ENCODE assay signal across 31 cellular contexts in genomic region chr12:66959276-66959675, GRCh38.
"Had no signal": no experiment of that assay in that cellular context is flagged by ENCODE, and none has a peak within 500 bp of the region (broad histone marks: within the 10 kb centered on the region; RNA-seq: fewer than 3 reads in every experiment).

No MANE protein-coding gene starts in this region.

- H3K36me3 Mint-ChIP-seq: activated CD8-positive, alpha-beta memory T cell treated with anti-CD3 and anti-CD28 coated beads, Interleukin-2, amount 10 ng/mL, durations not matched to agents 7 days and 5 days; activated naive CD4-positive, alpha-beta T cell treated with anti-CD3 and anti-CD28 coated beads, Interleukin-2, amount 10 ng/mL, durations not matched to agents 7 days and 5 days had no signal

- DNase-seq: activated B cell treated with CpG ODN at 0.5 μM for 24 hours; activated CD4-positive, alpha-beta T cell treated with anti-CD3 and anti-CD28 coated beads for 48 hours; activated CD4-positive, alpha-beta T cell treated with anti-CD3 and anti-CD28 coated beads, Interleukin-2, amount 50 U/mL, for 1 hour; activated CD4-positive, alpha-beta T cell treated with anti-CD3 and anti-CD28 coated beads, Interleukin-2, amount 50 U/mL, for 48 hours; activated CD8-positive, alpha-beta memory T cell treated with anti-CD3 and anti-CD28 coated beads, Interleukin-2, amount 10 ng/mL, durations not matched to agents 7 days and 5 days; activated CD8-positive, alpha-beta memory T cell treated with anti-CD3 and anti-CD28 coated beads, Interleukin-2, amount 50 U/mL, for 4 hours; activated CD8-positive, alpha-beta T cell treated with anti-CD3 and anti-CD28 coated beads, Interleukin-2, amount 10 ng/mL, durations not matched to agents 7 days and 5 days; activated gamma-delta T cell; activated naive CD4-positive, alpha-beta T cell; activated naive CD4-positive, alpha-beta T cell treated with anti-CD3 and anti-CD28 coated beads, Interleukin-2, amount 10 ng/mL, durations not matched to agents 7 days and 5 days; activated naive CD8-positive, alpha-beta T cell treated with anti-CD3 and anti-CD28 coated beads, Interleukin-2, amount 10 ng/mL, durations not matched to agents 7 days and 5 days; activated T-cell treated with anti-CD3 and anti-CD28 coated beads, Interleukin-2, amount 50 U/mL, for 1 hour; activated T-cell treated with anti-CD3 and anti-CD28 coated beads, Interleukin-2, amount 50 U/mL, for 72 hours; amniotic stem cell; anterior cingulate cortex; brain microvascular endothelial cell; dorsolateral prefrontal cortex; effector memory CD4-positive, alpha-beta T cell; endodermal cell; foreskin fibroblast; head of caudate nucleus; hypothalamus; T1000; WERI-Rb-1 had no signal

- H3K27me3 ChIP-seq: brain microvascular endothelial cell, dorsolateral prefrontal cortex had no signal

- H3K4me3 ChIP-seq: coronary artery, dorsolateral prefrontal cortex had no signal

- ATAC-seq: activated CD4-positive, CD25-positive, alpha-beta regulatory T cell treated with anti-CD3 and anti-CD28 coated beads, Interleukin-2, amount 50 U/mL, for 24 hours; activated CD8-positive, alpha-beta memory T cell treated with anti-CD3 and anti-CD28 coated beads, Interleukin-2, amount 10 ng/mL, durations not matched to agents 7 days and 5 days; activated CD8-positive, alpha-beta T cell treated with anti-CD3 and anti-CD28 coated beads, Interleukin-2, amount 10 ng/mL, durations not matched to agents 7 days and 5 days; activated naive CD4-positive, alpha-beta T cell treated with anti-CD3 and anti-CD28 coated beads, Interleukin-2, amount 50 U/mL, for 72 hours; activated T-cell treated with anti-CD3 and anti-CD28 coated beads, Interleukin-2, amount 50 U/mL, for 72 hours; esophagus mucosa had no signal

- H3K27me3 Mint-ChIP-seq: activated B cell treated with CpG ODN at 0.5 μM for 24 hours; activated CD8-positive, alpha-beta memory T cell treated with anti-CD3 and anti-CD28 coated beads, Interleukin-2, amount 10 ng/mL, durations not matched to agents 7 days and 5 days; activated naive CD8-positive, alpha-beta T cell treated with anti-CD3 and anti-CD28 coated beads, Interleukin-2, amount 10 ng/mL, durations not matched to agents 7 days and 5 days; central memory CD8-positive, alpha-beta T cell; dendritic cell treated with granulocyte-macrophage colony-stimulating factor and Interleukin-4, amounts not matched to agents 40 ng/mL and 50 ng/mL, for 4 days had no signal

- H3K4me1 Mint-ChIP-seq: activated B cell treated with CpG ODN at 0.5 μM for 24 hours had no signal

- H3K27ac Mint-ChIP-seq: activated B cell treated with CpG ODN at 0.5 μM for 24 hours; activated CD8-positive, alpha-beta memory T cell treated with anti-CD3 and anti-CD28 coated beads, Interleukin-2, amount 10 ng/mL, durations not matched to agents 7 days and 5 days; activated CD8-positive, alpha-beta T cell treated with anti-CD3 and anti-CD28 coated beads, Interleukin-2, amount 10 ng/mL, durations not matched to agents 7 days and 5 days; activated naive CD4-positive, alpha-beta T cell treated with anti-CD3 and anti-CD28 coated beads, Interleukin-2, amount 10 ng/mL, durations not matched to agents 7 days and 5 days; activated naive CD4-positive, alpha-beta T cell treated with anti-CD3 and anti-CD28 coated beads, Interleukin-2, amount 50 U/mL, for 72 hours; activated naive CD8-positive, alpha-beta T cell treated with anti-CD3 and anti-CD28 coated beads, Interleukin-2, amount 10 ng/mL, durations not matched to agents 7 days and 5 days; activated T-cell treated with anti-CD3 and anti-CD28 coated beads, Interleukin-2, amount 50 U/mL, for 72 hours; dendritic cell treated with granulocyte-macrophage colony-stimulating factor and Interleukin-4, amounts not matched to agents 40 ng/mL and 50 ng/mL, for 4 days; endodermal cell; T-helper 2 cell treated with Interferon-gamma antibody and Interleukin-4, amounts not matched to agents 5 μg/mL and 100 μg/mL, for 36 hours had no signal

- H3K36me3 ChIP-seq: brain microvascular endothelial cell, WERI-Rb-1 had no signal

- H3K27ac ChIP-seq: brain microvascular endothelial cell, coronary artery, dorsolateral prefrontal cortex, WERI-Rb-1 had no signal

- H3K9me3 Mint-ChIP-seq: activated B cell treated with CpG ODN at 0.5 μM for 24 hours; central memory CD8-positive, alpha-beta T cell; dendritic cell treated with granulocyte-macrophage colony-stimulating factor and Interleukin-4, amounts not matched to agents 40 ng/mL and 50 ng/mL, for 4 days; endodermal cell; T-helper 2 cell treated with Interferon-gamma antibody and Interleukin-4, amounts not matched to agents 5 μg/mL and 100 μg/mL, for 36 hours had no signal

- H3K4me3 Mint-ChIP-seq: activated B cell treated with CpG ODN at 0.5 μM for 24 hours; activated CD8-positive, alpha-beta memory T cell treated with anti-CD3 and anti-CD28 coated beads, Interleukin-2, amount 10 ng/mL, durations not matched to agents 7 days and 5 days; activated CD8-positive, alpha-beta T cell treated with anti-CD3 and anti-CD28 coated beads, Interleukin-2, amount 10 ng/mL, durations not matched to agents 7 days and 5 days; activated naive CD4-positive, alpha-beta T cell treated with anti-CD3 and anti-CD28 coated beads, Interleukin-2, amount 10 ng/mL, durations not matched to agents 7 days and 5 days; activated naive CD8-positive, alpha-beta T cell treated with anti-CD3 and anti-CD28 coated beads, Interleukin-2, amount 10 ng/mL, durations not matched to agents 7 days and 5 days; activated T-cell treated with anti-CD3 and anti-CD28 coated beads, Interleukin-2, amount 50 U/mL, for 72 hours; central memory CD8-positive, alpha-beta T cell; dendritic cell treated with granulocyte-macrophage colony-stimulating factor and Interleukin-4, amounts not matched to agents 40 ng/mL and 50 ng/mL, for 4 days; endodermal cell; T-helper 2 cell treated with Interferon-gamma antibody and Interleukin-4, amounts not matched to agents 5 μg/mL and 100 μg/mL, for 36 hours had no signal
